Comparison of ENCODE assay signal across 16 cellular contexts in genomic region chr11:72681226-72682153, GRCh38. TPM values are rescaled to one million over a fixed set of nuclear protein-coding genes. Genes with fewer than 3 reads are reported as not detected.
A peak's percentile ranks its signal among the peaks of the same experiment; 100 is the strongest.
DNase-seq lines count a peak whose midpoint lies in the region; ATAC-seq, FAIRE-seq and TF ChIP-seq lines count a peak whose summit lies in the region.
"Had no signal": no experiment of that assay in that cellular context is flagged by ENCODE, and none has a peak within 500 bp of the region (broad histone marks: within the 10 kb centered on the region; RNA-seq: fewer than 3 reads in every experiment).

No MANE protein-coding gene starts in this region.

- TF ChIP-seq CTCF in HepG2 (CRISPR knock-in tag; IDR thresholded peaks at IDR 0.05) (no peak), type B pancreatic cell (conservative IDR thresholded peaks at IDR 0.05) (no peak)

- no peaks in the 10 kb centered on the region for H3K79me2 ChIP-seq in HepG2 (ENCODE audit: insufficient read depth, low read length)

- POLR2A ChIA-PET in HepG2 (lab: Yijun Ruan, JAX) = no interaction called here

- H3K4me2 ChIP-seq in HepG2 (ENCODE audit: low read depth, low read length) = no peak overlapping the region

- H3K27me3 ChIP-seq in HepG2 (ENCODE audit: control insufficient read depth in 1 of 2, insufficient read depth in 2 of 2, low read length in 2 of 2) = peaks cover 2 to 11% of the 10 kb centered on the region in 2 experiments; a peak in 1 of 5 replicates

- DNase-seq in activated naive CD4-positive, alpha-beta T cell treated with anti-CD3 and anti-CD28 coated beads, Interleukin-2, amount 50 U/mL, for 72 hours (ENCODE audit: low spot score in 2 of 2) = no peak
- no peak for DNase-seq in activated naive CD4-positive, alpha-beta T cell treated with Interleukin-2 at 50 U/mL for 16 hours
- DNase-seq in anterior cingulate cortex (lab: John Stamatoyannopoulos, UW) = peak in 42 of 58 donors; percentile 19 to 83 (median 48)
- DNase-seq in HepG2 (ENCODE audit: low spot score) = no peak
- DNase-seq in type B pancreatic cell (ENCODE audit: extremely low spot score, unreplicated experiment) = no peak
- DNase-seq in stimulated activated CD4-positive, alpha-beta T cell treated with anti-CD3 and anti-CD28 coated beads, Interleukin-1b, Interleukin-23, amount 100 ng/mL, for 48 hours = no peak
- DNase-seq in NCI-H1048 (lab: John Stamatoyannopoulos, UW) = no peak
- DNase-seq: activated CD4-positive, alpha-beta memory T cell treated with anti-CD3 and anti-CD28 coated beads, Interleukin-2, amount 10 ng/mL, durations not matched to agents 7 days and 5 days; activated naive CD4-positive, alpha-beta T cell; DND-41; islet precursor cell had no signal

- no peaks in the 10 kb centered on the region for H3K9me3 ChIP-seq in HepG2 (ENCODE audit: low read length)

- in situ Hi-C loops in HepG2 (cut with HindIII; ENCODE audit: extremely low pct_ligation_motif_present, low pct_unique_long_range_greater_than_20kb) = no loop called here

- H3K36me3 ChIP-seq in HepG2 (replicated peaks in 1 of 2; ENCODE audit: control insufficient read depth in 1 of 2, insufficient read depth in 2 of 2, low read length in 2 of 2) = peaks cover 2 to 11% of the 10 kb centered on the region in 2 experiments; a peak in 3 of 5 replicates

- no peak overlapping the region for H3K4me3 ChIP-seq in HepG2 (replicated peaks in 1 of 3; ENCODE audit: insufficient read depth in 1 of 3, low read depth in 2 of 3, low read length in 3 of 3)

- H3K9me3 Mint-ChIP-seq in activated naive CD4-positive, alpha-beta T cell treated with anti-CD3 and anti-CD28 coated beads, Interleukin-2, amount 50 U/mL, for 72 hours = no peaks in the 10 kb centered on the region
- H3K9me3 Mint-ChIP-seq in type B pancreatic cell = no peaks in the 10 kb centered on the region
- H3K9me3 Mint-ChIP-seq: activated CD4-positive, alpha-beta memory T cell treated with anti-CD3 and anti-CD28 coated beads, Interleukin-2, amount 10 ng/mL, durations not matched to agents 7 days and 5 days; dendritic cell treated with granulocyte-macrophage colony-stimulating factor and Interleukin-4, amounts not matched to agents 40 ng/mL and 50 ng/mL, for 4 days; neural crest cell had no signal

- no peaks in the 10 kb centered on the region for H3K36me3 Mint-ChIP-seq in activated naive CD4-positive, alpha-beta T cell treated with anti-CD3 and anti-CD28 coated beads, Interleukin-2, amount 50 U/mL, for 72 hours
- H3K36me3 Mint-ChIP-seq in type B pancreatic cell = no peaks in the 10 kb centered on the region

- no peak for FAIRE-seq in HepG2 (lab: Jason Lieb, UNC)
- FAIRE-seq: RCC 7860, urothelium cell line had no signal

- H3K4me1 Mint-ChIP-seq in type B pancreatic cell (ENCODE audit: unreplicated experiment) = peaks cover 3% of the 10 kb centered on the region

- H3K4me1 ChIP-seq in HepG2 (ENCODE audit: insufficient read depth, low read length) = no peaks in the 10 kb centered on the region

- H3K27ac Mint-ChIP-seq in activated naive CD4-positive, alpha-beta T cell treated with anti-CD3 and anti-CD28 coated beads, Interleukin-2, amount 50 U/mL, for 72 hours = peak overlapping the region; percentile 20 to 79
- H3K27ac Mint-ChIP-seq in type B pancreatic cell = peak overlapping the region; percentile 38
- H3K27ac Mint-ChIP-seq: activated CD4-positive, alpha-beta memory T cell treated with anti-CD3 and anti-CD28 coated beads, Interleukin-2, amount 10 ng/mL, durations not matched to agents 7 days and 5 days; dendritic cell treated with granulocyte-macrophage colony-stimulating factor and Interleukin-4, amounts not matched to agents 40 ng/mL and 50 ng/mL, for 4 days had no signal

- peaks cover 41% of the 10 kb centered on the region for H3K27me3 Mint-ChIP-seq in type B pancreatic cell

- H3K9ac ChIP-seq in HepG2 (ENCODE audit: insufficient read depth, low read depth, low read length) = no peak overlapping the region

- CTCF ChIA-PET in HepG2 (lab: Yijun Ruan, JAX; ENCODE audit: low intra/inter-chr PET ratio, low total read pairs) = no interaction called here

- H3K27ac ChIP-seq in HepG2 (ENCODE audit: extremely low read length, insufficient read depth, low read length) = no peak overlapping the region

- no peak overlapping the region for H2AFZ ChIP-seq in HepG2 (ENCODE audit: low read length)

- no peak for TF ChIP-seq RAD21 in HepG2 (CRISPR knock-in tag; IDR thresholded peaks at IDR 0.05)

- intact Hi-C loops in HepG2 (cut with micrococcal nuclease; ENCODE audit: unreplicated experiment) = no loop called here

- peak in 1 of 2 experiments; percentile 54; a peak in 1 of 4 replicates for TF ChIP-seq POLR2A in HepG2 (IDR thresholded peaks at IDR 0.05; ENCODE audit: insufficient read depth in 1 of 2, low read depth in 2 of 2, low read length in 2 of 2)

- 73% methylated on average over 17 of the region's 17 CpGs for WGBS in HepG2 (ENCODE audit: low lambda C conversion rate)

- H3K4me3 Mint-ChIP-seq in type B pancreatic cell = no peak overlapping the region
- H3K4me3 Mint-ChIP-seq: activated CD4-positive, alpha-beta memory T cell treated with anti-CD3 and anti-CD28 coated beads, Interleukin-2, amount 10 ng/mL, durations not matched to agents 7 days and 5 days; dendritic cell treated with granulocyte-macrophage colony-stimulating factor and Interleukin-4, amounts not matched to agents 40 ng/mL and 50 ng/mL, for 4 days had no signal

- H4K20me1 ChIP-seq in HepG2 (ENCODE audit: insufficient read depth, low read length) = peaks cover 26% of the 10 kb centered on the region; the same call in 1 of the 2 replicates

- ATAC-seq in activated naive CD4-positive, alpha-beta T cell treated with anti-CD3 and anti-CD28 coated beads, Interleukin-2, amount 50 U/mL, for 72 hours = no peak
- ATAC-seq in HepG2 (no peak), GM21737 (IDR thresholded peaks at IDR 0.05; ENCODE audit: unreplicated experiment) (no peak)

- no peak for TF ChIP-seq EP300 in HepG2 (IDR thresholded peaks at IDR 0.05; ENCODE audit: low read depth in 2 of 2, low read length in 2 of 2)
- TF ChIP-seq EP300 in HepG2 (CRISPR knock-in tag; IDR thresholded peaks at IDR 0.05; ENCODE audit: borderline replicate concordance) = no peak

- BruUV-seq in HepG2 (replicated peaks; lab: Mats Ljungman, UMichigan) = no TSS peak

TF ChIP-seq in HepG2, 621 proteins besides CTCF, POLR2A, EP300 and RAD21 (continues in another document):
- TF ChIP-seq, protein P1, sequence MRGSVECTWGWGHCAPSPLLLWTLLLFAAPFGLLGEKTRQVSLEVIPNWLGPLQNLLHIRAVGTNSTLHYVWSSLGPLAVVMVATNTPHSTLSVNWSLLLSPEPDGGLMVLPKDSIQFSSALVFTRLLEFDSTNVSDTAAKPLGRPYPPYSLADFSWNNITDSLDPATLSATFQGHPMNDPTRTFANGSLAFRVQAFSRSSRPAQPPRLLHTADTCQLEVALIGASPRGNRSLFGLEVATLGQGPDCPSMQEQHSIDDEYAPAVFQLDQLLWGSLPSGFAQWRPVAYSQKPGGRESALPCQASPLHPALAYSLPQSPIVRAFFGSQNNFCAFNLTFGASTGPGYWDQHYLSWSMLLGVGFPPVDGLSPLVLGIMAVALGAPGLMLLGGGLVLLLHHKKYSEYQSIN (CRISPR knock-in tag; IDR thresholded peaks at IDR 0.05; ENCODE audit: borderline replicate concordance) = no peak
- TF ChIP-seq PLRG1 (conservative IDR thresholded peaks at IDR 0.05) (no peak), FLYWCH1 (CRISPR knock-in tag; IDR thresholded peaks at IDR 0.05) (no peak), CEBPG (CRISPR knock-in tag; IDR thresholded peaks at IDR 0.05) (no peak), NCOA5 (CRISPR knock-in tag; IDR thresholded peaks at IDR 0.05) (no peak), AKAP8 (CRISPR knock-in tag; IDR thresholded peaks at IDR 0.05) (peak; percentile 24; the same call in 1 of the 2 replicates), PRMT3 (CRISPR knock-in tag; IDR thresholded peaks at IDR 0.05; ENCODE audit: borderline replicate concordance, low read depth) (no peak), ZNF850 (CRISPR knock-in tag; conservative IDR thresholded peaks at IDR 0.05) (no peak), ZNF878 (CRISPR knock-in tag; IDR thresholded peaks at IDR 0.05) (no peak)

RNA-seq across cellular contexts. Expression of gene PDE2A, which starts 7.3 kb away (rescaled TPM):
- total RNA-seq in activated naive CD4-positive, alpha-beta T cell treated with anti-CD3 and anti-CD28 coated beads, Interleukin-2, amount 50 U/mL, for 72 hours = under 1 TPM; 0.68 to 0.97 TPM
- not detected in 2 replicates for total RNA-seq in HepG2 (2016; rRNA removed; fragmentation: Illumina TruSeq; extraction: Trizol)
- not detected in 2 replicates for total RNA-seq in HepG2 (2016; cell fraction: cytosol; rRNA removed; fragmentation: Illumina TruSeq; extraction: Trizol; ENCODE audit: low read depth)
- total RNA-seq in HepG2 (2016; cell fraction: insoluble cytoplasmic fraction; rRNA removed; fragmentation: Illumina TruSeq; extraction: Trizol) = 0.19 TPM in 1 of 2 replicates, not detected in the other
- not detected in 2 replicates for total RNA-seq in HepG2 (2016; cell fraction: membrane; rRNA removed; fragmentation: Illumina TruSeq; extraction: Trizol)
- 0.81 TPM in 1 of 2 replicates, not detected in the other for total RNA-seq in HepG2 (2016; cell fraction: nucleus; rRNA removed; fragmentation: Illumina TruSeq; extraction: Trizol)
- 2.8 and 3.1 TPM in 2 replicates for polyA plus RNA-seq in HepG2 (2011; rRNA removed)
- 0.74 and 0.82 TPM in 2 replicates for polyA plus RNA-seq in HepG2 (2011; cell fraction: cytosol; rRNA removed)
- 12.4 and 12.9 TPM in 2 replicates for polyA plus RNA-seq in HepG2 (2011; cell fraction: nucleus; rRNA removed)
- polyA plus RNA-seq in HepG2 (2012) = 1.1 and 1.3 TPM in 2 replicates
- not detected in 2 replicates for polyA plus RNA-seq in HepG2 (2016; cell fraction: cytosol; fragmentation: Illumina TruSeq; extraction: Trizol; ENCODE audit: low read depth)
- not detected in 2 replicates for polyA plus RNA-seq in HepG2 (2016; cell fraction: insoluble cytoplasmic fraction; fragmentation: Illumina TruSeq; extraction: Trizol; ENCODE audit: low read depth)
- not detected in 2 replicates for polyA plus RNA-seq in HepG2 (2016; cell fraction: membrane; fragmentation: Illumina TruSeq; extraction: Trizol; ENCODE audit: low read depth)
- not detected in 2 replicates for polyA plus RNA-seq in HepG2 (2016; cell fraction: nucleus; fragmentation: Illumina TruSeq; extraction: Trizol; ENCODE audit: insufficient read depth, low read depth)
- 1.6 and 410 TPM in 2 replicates for polyA minus RNA-seq in HepG2 (2011; rRNA and poly(A)+ RNA removed; ENCODE audit: low replicate concordance)
- polyA minus RNA-seq in HepG2 (2011; cell fraction: cytosol; rRNA and poly(A)+ RNA removed) = 0.62 and 1.1 TPM in 2 replicates
- polyA minus RNA-seq in HepG2 (2011; cell fraction: nucleus; rRNA and poly(A)+ RNA removed) = 2.2 and 3.6 TPM in 2 replicates
- 2.8 and 3.8 TPM in 2 replicates for total RNA-seq in type B pancreatic cell (ENCODE audit: low replicate concordance)

Comparison
In these comparisons a context has a peak if more than half of its experiments do, and no peak if none do; other contexts are left out.
1. DNase-seq: peak in anterior cingulate cortex (42 of 58); none in activated naive CD4-positive, alpha-beta T cell treated with anti-CD3 and anti-CD28 coated beads, Interleukin-2, amount 50 U/mL, for 72 hours (0 of 2), activated naive CD4-positive, alpha-beta T cell treated with Interleukin-2 at 50 U/mL for 16 hours (single experiment), HepG2 (single experiment), type B pancreatic cell (single experiment), stimulated activated CD4-positive, alpha-beta T cell treated with anti-CD3 and anti-CD28 coated beads, Interleukin-1b, Interleukin-23, amount 100 ng/mL, for 48 hours (single experiment) and NCI-H1048 (single experiment).